Comparison of ENCODE assay signal across 9 cellular contexts in genomic region chr18:21820035-21820810, GRCh38.
DNase-seq lines count a peak whose midpoint lies in the region; ATAC-seq, FAIRE-seq and TF ChIP-seq lines count a peak whose summit lies in the region.
"Had no signal": no experiment of that assay in that cellular context is flagged by ENCODE, and none has a peak within 500 bp of the region (broad histone marks: within the 10 kb centered on the region; RNA-seq: fewer than 3 reads in every experiment).

No MANE protein-coding gene starts in this region.

- 52 to 67% methylated on average over 2 of the region's 2 CpGs for WGBS in transverse colon (ENCODE audit: low coverage in 1 of 2), 2 donors

- TF ChIP-seq POLR2A in breast epithelium (IDR thresholded peaks at IDR 0.05), result no peak
- no peak for TF ChIP-seq POLR2A in transverse colon (IDR thresholded peaks at IDR 0.05)

- CTCF ChIA-PET in MCF 10A (lab: Yijun Ruan, JAX), result interaction anchor here (0.6 to 4.1 kb wide), 16 partner anchors 9 to 1360 kb away, joined by 3 to 25 read pairs (median 4); no protein-coding TSS in a partner anchor

- no peaks in the 10 kb centered on the region for H3K27me3 Mint-ChIP-seq in MCF 10A (ENCODE audit: insufficient read depth, unreplicated experiment)

- H3K4me1 ChIP-seq in breast epithelium (no peaks in the 10 kb centered on the region), transverse colon (no peaks in the 10 kb centered on the region)

- H3K27ac ChIP-seq in breast epithelium, result no peak overlapping the region
- no peak overlapping the region for H3K27ac ChIP-seq in transverse colon
- H3K27ac ChIP-seq in caudate nucleus (ENCODE audit: low read depth, low read length), result no peak overlapping the region

- H3K9me3 ChIP-seq in breast epithelium (no peaks in the 10 kb centered on the region), transverse colon (no peaks in the 10 kb centered on the region)

- H3K9me3 Mint-ChIP-seq in MCF 10A (ENCODE audit: unreplicated experiment), result no peaks in the 10 kb centered on the region

- intact Hi-C loops in MCF 10A (cut with micrococcal nuclease) (no loop called here), breast epithelium (cut with DNase I; ENCODE audit: low total_unique reads) (no loop called here), transverse colon (cut with DNase I; ENCODE audit: low total_unique reads) (no loop called here), posterior cingulate gyrus (cut with DNase I) (loop anchor here (10.0 kb wide), 1 partner anchor 75 kb away; the partner anchor contains the start of gene MIB1)

- POLR2A ChIA-PET in MCF 10A (lab: Yijun Ruan, JAX), result interaction anchor here (1.3 kb wide), 2 partner anchors 30 to 116 kb away, joined by 3 to 5 read pairs; partner anchors contain the start of gene ABHD3

- no peak overlapping the region for H3K27ac Mint-ChIP-seq in MCF 10A (ENCODE audit: low read depth, unreplicated experiment)

- TF ChIP-seq EP300 in transverse colon (IDR thresholded peaks at IDR 0.05; ENCODE audit: low read depth), result no peak

- no peaks in the 10 kb centered on the region for H3K4me1 Mint-ChIP-seq in MCF 10A (ENCODE audit: insufficient read depth, unreplicated experiment)

- H3K27me3 ChIP-seq in breast epithelium (no peaks in the 10 kb centered on the region), transverse colon (no peaks in the 10 kb centered on the region)

- H3K36me3 Mint-ChIP-seq in MCF 10A (ENCODE audit: insufficient read depth, unreplicated experiment), result peaks cover 46% of the 10 kb centered on the region

- BruUV-seq in MCF 10A (replicated peaks; lab: Mats Ljungman, UMichigan), result no TSS peak

- H3K36me3 ChIP-seq in breast epithelium (no peaks in the 10 kb centered on the region), transverse colon (peaks cover 0 to 4% (median 3%) of the 10 kb centered on the region in 4 donors)

- FAIRE-seq in RCC 7860 (lab: Jason Lieb, UNC), result peak; percentile 65

- H3K4me3 ChIP-seq in breast epithelium (no peak overlapping the region), fibroblast of villous mesenchyme (ENCODE audit: low read depth, low read length) (no peak overlapping the region), transverse colon (no peak overlapping the region)

- DNase-seq in MCF 10A (ENCODE audit: unreplicated experiment) (peak; percentile 30), breast epithelium (ENCODE audit: low spot score in 2 of 2) (no peak), RCC 7860 (ENCODE audit: low spot score) (peak; percentile 12), fibroblast of villous mesenchyme (ENCODE audit: low read depth) (peak; percentile 28), transverse colon (no peak), caudate nucleus (lab: John Stamatoyannopoulos, UW) (no peak), posterior cingulate gyrus (no peak)
- DNase-seq: activated CD4-positive, alpha-beta T cell treated with anti-CD3 and anti-CD28 coated beads for 4 hours had no signal

- in situ Hi-C loops in transverse colon (cut with MboI; ENCODE audit: low pct_ligation_motif_present in 1 of 4, low pct_unique_long_range_greater_than_20kb in 1 of 4, low sequenced_read_pairs in 3 of 4), result no loop called here

- no peak overlapping the region for H3K4me3 Mint-ChIP-seq in MCF 10A (ENCODE audit: unreplicated experiment)

- TF ChIP-seq CTCF in MCF 10A (IDR thresholded peaks at IDR 0.05; ENCODE audit: unreplicated experiment) (peak; percentile 39), breast epithelium (IDR thresholded peaks at IDR 0.05) (peak in 1 of 3 donors; percentile 41), fibroblast of villous mesenchyme (IDR thresholded peaks at IDR 0.05; ENCODE audit: insufficient read depth, low read depth, low read length) (peak; percentile 68), transverse colon (IDR thresholded peaks at IDR 0.05) (peak; percentile 57 to 68 (median 58))

- ATAC-seq in GM21528 (IDR thresholded peaks at IDR 0.05; ENCODE audit: low FRiP score, unreplicated experiment), result no peak

Comparison
In these comparisons a context has a peak if more than half of its experiments do, and no peak if none do; other contexts are left out.
1. DNase-seq: peak in MCF 10A (single experiment), RCC 7860 (single experiment) and fibroblast of villous mesenchyme (single experiment); none in breast epithelium (0 of 2), transverse colon (single experiment), caudate nucleus (0 of 61) and posterior cingulate gyrus (0 of 10).